In genomic region chr10:68167790-68168189, GRCh38 we compare ENCODE assay signal across 31 cellular contexts. TPM values are rescaled to one million over a fixed set of nuclear protein-coding genes. Genes with fewer than 3 reads are reported as not detected.
"Had no signal": no experiment of that assay in that cellular context is flagged by ENCODE, and none has a peak within 500 bp of the region (broad histone marks: within the 10 kb centered on the region; RNA-seq: fewer than 3 reads in every experiment).

No MANE protein-coding gene starts in this region.

- DNase-seq: activated B cell treated with CpG ODN at 0.5 μM for 24 hours; activated CD4-positive, alpha-beta T cell treated with anti-CD3 and anti-CD28 coated beads for 48 hours; activated CD4-positive, alpha-beta T cell treated with anti-CD3 and anti-CD28 coated beads, Interleukin-2, amount 50 U/mL, for 1 hour; activated CD4-positive, alpha-beta T cell treated with anti-CD3 and anti-CD28 coated beads, Interleukin-2, amount 50 U/mL, for 48 hours; activated CD8-positive, alpha-beta memory T cell treated with anti-CD3 and anti-CD28 coated beads for 24 hours; activated CD8-positive, alpha-beta T cell treated with anti-CD3 and anti-CD28 coated beads for 36 hours; activated effector memory CD4-positive, alpha-beta T cell treated with Interleukin-2 at 50 U/mL for 16 hours; activated gamma-delta T cell treated with Interleukin-2 at 50 U/mL for 16 hours; activated naive CD4-positive, alpha-beta T cell treated with anti-CD3 and anti-CD28 coated beads, Interleukin-2, amount 50 U/mL, for 16 hours; activated naive CD4-positive, alpha-beta T cell treated with Interleukin-2 at 50 U/mL for 16 hours; activated T-cell treated with anti-CD3 and anti-CD28 coated beads, Interleukin-2, amount 50 U/mL, for 4 hours; amniotic stem cell; anterior cingulate cortex; brain microvascular endothelial cell; dorsolateral prefrontal cortex; effector memory CD4-positive, alpha-beta T cell; endodermal cell; erythroblast; foreskin keratinocyte; gastrocnemius medialis; glutamatergic neuron; T-helper 1 cell; T-helper 17 cell; T1000; WERI-Rb-1 had no signal

- H3K27ac ChIP-seq: brain microvascular endothelial cell, coronary artery, dorsolateral prefrontal cortex, esophagus muscularis mucosa, foreskin keratinocyte, WERI-Rb-1 had no signal

- H3K4me3 ChIP-seq: coronary artery, dorsolateral prefrontal cortex, esophagus muscularis mucosa, gastrocnemius medialis had no signal

- H3K4me1 ChIP-seq: esophagus muscularis mucosa, foreskin keratinocyte, gastrocnemius medialis had no signal

- H3K9me3 ChIP-seq: esophagus muscularis mucosa, gastrocnemius medialis had no signal

- H3K27me3 ChIP-seq: brain microvascular endothelial cell, dorsolateral prefrontal cortex, esophagus muscularis mucosa, gastrocnemius medialis had no signal

- ATAC-seq: activated CD4-positive, CD25-positive, alpha-beta regulatory T cell treated with anti-CD3 and anti-CD28 coated beads, Interleukin-2, amount 50 U/mL, for 24 hours; activated CD8-positive, alpha-beta T cell treated with anti-CD3 and anti-CD28 coated beads for 36 hours; activated T-cell treated with anti-CD3 and anti-CD28 coated beads, Interleukin-2, amount 50 U/mL, for 4 hours; activated T-helper 17 cell treated with anti-CD3 and anti-CD28 coated beads, Interleukin-2, amount 50 U/mL, for 72 hours; foreskin keratinocyte; gastrocnemius medialis; T-helper 17 cell had no signal

- H3K36me3 ChIP-seq: brain microvascular endothelial cell, WERI-Rb-1 had no signal

RNA-seq across cellular contexts. Expression of gene MYPN, which starts 58.5 kb away (rescaled TPM):
- total RNA-seq: activated B cell treated with CpG ODN at 0.5 μM for 24 hours; activated CD8-positive, alpha-beta T cell treated with anti-CD3 and anti-CD28 coated beads for 36 hours; activated T-cell treated with anti-CD3 and anti-CD28 coated beads, Interleukin-2, amount 50 U/mL, for 4 hours; bronchial epithelial cell; cerebellum; endodermal cell; foreskin keratinocyte; T-helper 17 cell had no signal
